Comparison of ENCODE assay signal across 16 cellular contexts in genomic region chr3:192958219-192958872, GRCh38. TPM values are rescaled to one million over a fixed set of nuclear protein-coding genes. Genes with fewer than 3 reads are reported as not detected.
DNase-seq lines count a peak whose midpoint lies in the region; TF ChIP-seq lines count a peak whose summit lies in the region.
"Had no signal": no experiment of that assay in that cellular context is flagged by ENCODE, and none has a peak within 500 bp of the region (broad histone marks: within the 10 kb centered on the region; RNA-seq: fewer than 3 reads in every experiment).

No MANE protein-coding gene starts in this region.

- H3K27ac ChIP-seq in esophagus squamous epithelium: peak overlapping the region in 3 of 4 donors; percentile 28 to 86 (median 40)
- peak overlapping the region; percentile 4 to 66 (median 29) for H3K27ac ChIP-seq in sigmoid colon
- H3K27ac ChIP-seq: neutrophil had no signal

- peaks cover 0 to 13% (median 0%) of the 10 kb centered on the region in 3 donors for H3K4me1 ChIP-seq in esophagus squamous epithelium
- no peaks in the 10 kb centered on the region for H3K4me1 ChIP-seq in sigmoid colon

- no peak for TF ChIP-seq CTCF in CD14-positive monocyte (IDR thresholded peaks at IDR 0.05)
- TF ChIP-seq CTCF in HFFc6 (IDR thresholded peaks at IDR 0.05): no peak
- no peak for TF ChIP-seq CTCF in esophagus squamous epithelium (IDR thresholded peaks at IDR 0.05)
- no peak for TF ChIP-seq CTCF in sigmoid colon (IDR thresholded peaks at IDR 0.05)

- H3K9me3 Mint-ChIP-seq in CD14-positive monocyte (peaks cover 0 to 4% (median 3%) of the 10 kb centered on the region in 7 donors), HFFc6 (no peaks in the 10 kb centered on the region), immature natural killer cell (peaks cover 0 to 22% (median 4%) of the 10 kb centered on the region in 6 donors)
- H3K9me3 Mint-ChIP-seq: CD4-positive, alpha-beta T cell; stimulated activated memory B cell treated with anti-CD40 and anti-IgM and Interleukin-4, amounts not matched to agents 10 μg/mL and 1 μg/mL and 100 μg/mL, for 72 hours had no signal

- H3K36me3 ChIP-seq in esophagus squamous epithelium (no peaks in the 10 kb centered on the region), sigmoid colon (no peaks in the 10 kb centered on the region)
- H3K36me3 ChIP-seq: neutrophil had no signal

- TF ChIP-seq EP300 in sigmoid colon (IDR thresholded peaks at IDR 0.05): no peak

- H3K4me1 Mint-ChIP-seq in CD14-positive monocyte: peaks cover 21% of the 10 kb centered on the region
- H3K4me1 Mint-ChIP-seq in HFFc6 (ENCODE audit: low read depth): peaks cover 26% of the 10 kb centered on the region
- no peaks in the 10 kb centered on the region for H3K4me1 Mint-ChIP-seq in immature natural killer cell
- H3K4me1 Mint-ChIP-seq: T-helper 17 cell had no signal

- no peak for DNase-seq in CD14-positive monocyte (ENCODE audit: low spot score)
- DNase-seq in HFFc6: no peak
- no peak for DNase-seq in esophagus squamous epithelium (lab: John Stamatoyannopoulos, UW)
- DNase-seq in sigmoid colon: no peak
- no peak for DNase-seq in NCI-H1436 (lab: John Stamatoyannopoulos, UW)
- no peak for DNase-seq in stimulated activated CD4-positive, alpha-beta T cell treated with anti-CD3 and anti-CD28 coated beads, Interleukin-4, amount 100 ng/mL, for 24 hours
- no peak for DNase-seq in immature natural killer cell
- DNase-seq: amniotic stem cell; CD4-positive, alpha-beta T cell; cortex of kidney; H7; NCI-H82; RPMI8226; T-helper 17 cell had no signal

- intact Hi-C loops in CD14-positive monocyte (cut with micrococcal nuclease) (loop anchor here (5.0 to 10.0 kb wide), 2 partner anchors 61 to 64 kb away; no protein-coding TSS in a partner anchor), esophagus squamous epithelium (cut with DNase I) (no loop called here), sigmoid colon (cut with DNase I) (no loop called here)

- H3K27ac Mint-ChIP-seq in CD14-positive monocyte: peak overlapping the region; percentile 96 to 100 (median 98)
- H3K27ac Mint-ChIP-seq in HFFc6: peak overlapping the region; percentile 92
- H3K27ac Mint-ChIP-seq in immature natural killer cell: no peak overlapping the region
- H3K27ac Mint-ChIP-seq: CD4-positive, alpha-beta T cell; stimulated activated memory B cell treated with anti-CD40 and anti-IgM and Interleukin-4, amounts not matched to agents 10 μg/mL and 1 μg/mL and 100 μg/mL, for 72 hours; T-helper 17 cell had no signal

- peak overlapping the region in 1 of 4 donors; percentile 52 for H3K4me3 ChIP-seq in esophagus squamous epithelium
- no peak overlapping the region for H3K4me3 ChIP-seq in sigmoid colon

- no peaks in the 10 kb centered on the region for H3K36me3 Mint-ChIP-seq in CD14-positive monocyte
- no peaks in the 10 kb centered on the region for H3K36me3 Mint-ChIP-seq in HFFc6 (ENCODE audit: low read depth)
- H3K36me3 Mint-ChIP-seq in immature natural killer cell: no peaks in the 10 kb centered on the region
- H3K36me3 Mint-ChIP-seq: stimulated activated memory B cell treated with anti-CD40 and anti-IgM and Interleukin-4, amounts not matched to agents 10 μg/mL and 1 μg/mL and 100 μg/mL, for 72 hours had no signal

- H3K4me3 Mint-ChIP-seq in CD14-positive monocyte: no peak overlapping the region
- peak overlapping the region; percentile 89 for H3K4me3 Mint-ChIP-seq in HFFc6
- no peak overlapping the region for H3K4me3 Mint-ChIP-seq in immature natural killer cell
- H3K4me3 Mint-ChIP-seq: CD4-positive, alpha-beta T cell; stimulated activated memory B cell treated with anti-CD40 and anti-IgM and Interleukin-4, amounts not matched to agents 10 μg/mL and 1 μg/mL and 100 μg/mL, for 72 hours had no signal

- no peaks in the 10 kb centered on the region for H3K27me3 ChIP-seq in esophagus squamous epithelium
- H3K27me3 ChIP-seq in sigmoid colon: no peaks in the 10 kb centered on the region
- H3K27me3 ChIP-seq: neutrophil had no signal

- H3K9me3 ChIP-seq in esophagus squamous epithelium (no peaks in the 10 kb centered on the region), sigmoid colon (no peaks in the 10 kb centered on the region)
- H3K9me3 ChIP-seq: neutrophil had no signal

- H3K27me3 Mint-ChIP-seq in CD14-positive monocyte (ENCODE audit: low read depth in 3 of 3) (no peaks in the 10 kb centered on the region), HFFc6 (ENCODE audit: insufficient read depth) (no peaks in the 10 kb centered on the region), immature natural killer cell (ENCODE audit: low read depth in 3 of 3) (peaks cover 0 to 5% (median 0%) of the 10 kb centered on the region in 3 donors)
- H3K27me3 Mint-ChIP-seq: CD4-positive, alpha-beta T cell; stimulated activated memory B cell treated with anti-CD40 and anti-IgM and Interleukin-4, amounts not matched to agents 10 μg/mL and 1 μg/mL and 100 μg/mL, for 72 hours; T-helper 17 cell had no signal

- no peak for TF ChIP-seq POLR2A in esophagus squamous epithelium (IDR thresholded peaks at IDR 0.05)
- TF ChIP-seq POLR2A in sigmoid colon (IDR thresholded peaks at IDR 0.05): no peak

RNA-seq across cellular contexts. Expression of gene MB21D2, which starts 40.7 kb away (rescaled TPM):
- polyA plus RNA-seq in CD14-positive monocyte (under 1 TPM; 0.37 to 0.59 TPM), sigmoid colon (1 to 10 TPM; 1.2 to 4.8 (median 3.0) TPM), immature natural killer cell (under 1 TPM in 2 of 3 donors, not detected in 1; 0.07 to 0.53 TPM)
- 10 to 100 TPM; 17.2 to 20.9 (median 19.5) TPM for total RNA-seq in HFFc6 (2021; fragmentation: NEBNext Ultra II Directional; extraction: Animal tissue kit (Norgen Biotek cat#: 25700))
- total RNA-seq in esophagus squamous epithelium (1 to 10 TPM in 3 of 4 donors, under 1 TPM in 1; 0.72 to 3.6 (median 2.8) TPM), sigmoid colon (1 to 10 TPM; 5.8 to 7.8 (median 6.5) TPM)

Comparison
In these comparisons a context has a peak if more than half of its experiments do, and no peak if none do; other contexts are left out.
1. H3K27ac Mint-ChIP-seq: peak in CD14-positive monocyte (7 of 7) and HFFc6 (single experiment); none in immature natural killer cell (0 of 6).
2. intact Hi-C loops: an anchor here in CD14-positive monocyte (5.0 to 10.0 kb wide); none called in esophagus squamous epithelium and sigmoid colon.